Comparison of ENCODE assay signal across 31 cellular contexts in the genomic region with DNA sequence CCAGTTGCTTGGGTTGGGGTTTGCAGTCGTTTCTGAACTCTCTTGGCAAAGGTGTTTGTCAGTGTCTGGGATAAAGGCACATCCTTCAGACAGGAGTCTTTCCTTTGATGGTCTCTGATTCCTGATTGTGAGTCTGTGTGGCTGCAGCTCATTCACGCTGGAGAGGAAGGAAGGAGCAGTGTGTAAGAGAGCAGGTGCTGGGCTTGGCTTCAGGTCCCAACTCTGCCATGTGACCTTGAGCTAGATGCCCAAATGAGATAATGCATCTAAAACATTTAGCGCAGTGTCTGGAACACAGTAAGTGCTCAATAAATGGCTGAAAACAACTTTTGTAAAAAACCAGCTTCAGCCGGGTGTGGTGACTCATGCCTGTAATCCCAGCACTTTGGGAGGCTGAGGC. TPM values are rescaled to one million over a fixed set of nuclear protein-coding genes. Genes with fewer than 3 reads are reported as not detected.
"Had no signal": no experiment of that assay in that cellular context is flagged by ENCODE, and none has a peak within 500 bp of the region (broad histone marks: within the 10 kb centered on the region; RNA-seq: fewer than 3 reads in every experiment).

No MANE protein-coding gene starts in this region.

- H3K4me3 Mint-ChIP-seq: activated CD4-positive, alpha-beta T cell treated with anti-CD3 and anti-CD28 coated beads, Interleukin-2, amount 10 ng/mL, durations not matched to agents 24 days and 14 days; activated CD8-positive, alpha-beta T cell treated with anti-CD3 and anti-CD28 coated beads for 36 hours; activated naive CD8-positive, alpha-beta T cell; activated naive CD8-positive, alpha-beta T cell treated with anti-CD3 and anti-CD28 coated beads, Interleukin-2, amount 50 U/mL, for 24 hours; T-helper 1 cell treated with Interleukin-12 subunit alpha and Interleukin-12 subunit beta and Interleukin-4 antibody, amounts not matched to agents 30 μg/mL and 1 μg/mL, for 36 hours; T-helper 2 cell treated with Interferon-gamma antibody and Interleukin-4, amounts not matched to agents 5 μg/mL and 100 μg/mL, for 36 hours had no signal

- FAIRE-seq: colon, TTC549 had no signal

- H3K9me3 Mint-ChIP-seq: activated CD8-positive, alpha-beta T cell treated with anti-CD3 and anti-CD28 coated beads for 36 hours; activated T-helper 2 cell treated with anti-CD3 and anti-CD28 coated beads, Interferon-gamma antibody, Interleukin-2, Interleukin-4, amounts not matched to agents 10 μg/mL and 5 μg/mL and 100 μg/mL, durations not matched to agents 14 hours and 24 hours and 36 hours had no signal

- H3K9me3 ChIP-seq: SK-N-SH had no signal

- H3K36me3 ChIP-seq: brain microvascular endothelial cell, SJSA1 had no signal

- H3K4me1 ChIP-seq: SJSA1 had no signal

- H3K27me3 Mint-ChIP-seq: activated CD8-positive, alpha-beta T cell treated with anti-CD3 and anti-CD28 coated beads for 36 hours; activated naive CD8-positive, alpha-beta T cell; activated naive CD8-positive, alpha-beta T cell treated with anti-CD3 and anti-CD28 coated beads, Interleukin-2, amount 50 U/mL, for 24 hours had no signal

- H3K27ac Mint-ChIP-seq: activated CD4-positive, alpha-beta T cell treated with anti-CD3 and anti-CD28 coated beads, Interleukin-2, amount 10 ng/mL, durations not matched to agents 24 days and 14 days; activated CD8-positive, alpha-beta T cell treated with anti-CD3 and anti-CD28 coated beads for 36 hours; activated naive CD8-positive, alpha-beta T cell; activated naive CD8-positive, alpha-beta T cell treated with anti-CD3 and anti-CD28 coated beads, Interleukin-2, amount 50 U/mL, for 24 hours; activated T-helper 2 cell treated with anti-CD3 and anti-CD28 coated beads, Interferon-gamma antibody, Interleukin-2, Interleukin-4, amounts not matched to agents 10 μg/mL and 5 μg/mL and 100 μg/mL, durations not matched to agents 14 hours and 24 hours and 36 hours; T-helper 1 cell treated with Interleukin-12 subunit alpha and Interleukin-12 subunit beta and Interleukin-4 antibody, amounts not matched to agents 30 μg/mL and 1 μg/mL, for 36 hours; T-helper 2 cell treated with Interferon-gamma antibody and Interleukin-4, amounts not matched to agents 5 μg/mL and 100 μg/mL, for 36 hours had no signal

- H3K4me3 ChIP-seq: SJSA1 had no signal

- H3K27ac ChIP-seq: brain microvascular endothelial cell, SJSA1 had no signal

- DNase-seq: activated CD4-positive, alpha-beta T cell treated with anti-CD3 and anti-CD28 coated beads, Interleukin-2, amount 10 ng/mL, durations not matched to agents 24 days and 14 days; activated CD4-positive, alpha-beta T cell treated with anti-CD3 and anti-CD28 coated beads, Interleukin-2, amount 50 U/mL, for 4 hours; activated CD8-positive, alpha-beta T cell treated with anti-CD3 and anti-CD28 coated beads for 36 hours; activated gamma-delta T cell; activated naive CD4-positive, alpha-beta T cell treated with Interleukin-2 at 50 U/mL for 16 hours; activated naive CD8-positive, alpha-beta T cell treated with anti-CD3 and anti-CD28 coated beads, Interleukin-2, amount 50 U/mL, for 24 hours; activated T-cell treated with anti-CD3 and anti-CD28 coated beads, Interleukin-2, amount 50 U/mL, for 1 hour; anterior cingulate cortex; brain microvascular endothelial cell; central memory CD4-positive, alpha-beta T cell; MM.1S; NCI-H1105; NCI-H1417 treated with DMSO at 0.1 percent for 48 hours; NCI-H187 treated with DMSO at 0.1 percent for 48 hours; NCI-H2081; NCI-H345; NCI-H524 treated with DMSO at 0.1 percent for 48 hours; SHP77 treated with DMSO at 0.1 percent for 48 hours; SK-N-SH had no signal

- H3K4me2 ChIP-seq: SK-N-SH had no signal

- H3K9ac ChIP-seq: SK-N-SH had no signal

- H3K4me1 Mint-ChIP-seq: activated CD4-positive, alpha-beta T cell treated with anti-CD3 and anti-CD28 coated beads, Interleukin-2, amount 10 ng/mL, durations not matched to agents 24 days and 14 days; activated naive CD8-positive, alpha-beta T cell treated with anti-CD3 and anti-CD28 coated beads, Interleukin-2, amount 50 U/mL, for 24 hours had no signal

- H3K27me3 ChIP-seq: brain microvascular endothelial cell, SJSA1 had no signal

- H3K36me3 Mint-ChIP-seq: activated naive CD8-positive, alpha-beta T cell had no signal

RNA-seq across cellular contexts. Expression of a gene that starts 23.6 kb away (rescaled TPM):
- total RNA-seq: activated CD4-positive, alpha-beta T cell treated with anti-CD3 and anti-CD28 coated beads, Interleukin-2, amount 10 ng/mL, durations not matched to agents 24 days and 14 days; activated CD8-positive, alpha-beta memory T cell treated with anti-CD3 and anti-CD28 coated beads for 36 hours; activated CD8-positive, alpha-beta T cell treated with anti-CD3 and anti-CD28 coated beads for 36 hours; activated T-helper 2 cell treated with anti-CD3 and anti-CD28 coated beads, Interferon-gamma antibody, Interleukin-2, Interleukin-4, amounts not matched to agents 10 μg/mL and 5 μg/mL and 100 μg/mL, durations not matched to agents 14 hours and 24 hours and 36 hours; cerebellum; LHCN-M2; NCI-H460; RPMI7951; SJSA1 had no signal
- polyA plus RNA-seq: SK-N-SH had no signal
